In the genomic region with DNA sequence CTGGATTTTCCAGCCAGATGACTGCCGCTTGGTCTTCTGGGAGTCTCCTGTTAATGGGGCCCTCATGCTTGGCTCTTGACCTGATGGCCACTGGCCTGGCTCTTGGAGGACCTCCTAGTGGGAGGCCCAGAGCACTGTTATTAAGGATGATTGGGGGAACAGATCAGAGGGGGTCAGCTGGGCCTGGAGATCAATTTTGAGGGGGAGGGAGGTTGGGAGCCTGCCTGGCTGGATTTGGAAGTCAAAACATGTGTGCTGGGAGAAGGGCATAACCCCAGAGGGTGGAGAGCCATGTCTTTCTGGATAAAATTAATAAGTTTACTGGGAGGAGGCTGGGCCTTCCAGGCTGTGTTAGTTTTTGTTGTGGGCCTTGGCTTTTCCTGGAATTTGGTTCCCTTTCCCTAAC, we compare ENCODE assay signal across 9 cellular contexts. TPM values are rescaled to one million over a fixed set of nuclear protein-coding genes. Genes with fewer than 3 reads are reported as not detected.
A peak's percentile ranks its signal among the peaks of the same experiment; 100 is the strongest.
DNase-seq lines count a peak whose midpoint lies in the region; TF ChIP-seq lines count a peak whose summit lies in the region.
"Had no signal": no experiment of that assay in that cellular context is flagged by ENCODE, and none has a peak within 500 bp of the region (broad histone marks: within the 10 kb centered on the region; RNA-seq: fewer than 3 reads in every experiment).

No MANE protein-coding gene starts in this region.

- H3K4me1 ChIP-seq in esophagus (ENCODE audit: control insufficient read depth in 2 of 2, insufficient read depth in 2 of 2, low read length in 1 of 2) (no peaks in the 10 kb centered on the region), neutrophil (ENCODE audit: control insufficient read depth in 1 of 2, insufficient read depth in 1 of 2, low read depth in 1 of 2, low read length in 1 of 2) (peaks cover 44 to 46% of the 10 kb centered on the region in 2 experiments)
- H3K4me1 ChIP-seq: foreskin keratinocyte had no signal

- CTCF ChIA-PET in AG04450 (lab: Charles Lee), result no interaction called here

- H3K4me3 ChIP-seq in AG04450 (ENCODE audit: low read depth, low read length) (no peak overlapping the region), esophagus (ENCODE audit: low read depth in 1 of 2, low read length in 2 of 2) (no peak overlapping the region), neutrophil (ENCODE audit: low read depth in 1 of 2, low read length in 1 of 2) (no peak overlapping the region)

- H3K36me3 ChIP-seq in esophagus (ENCODE audit: control insufficient read depth in 2 of 2, insufficient read depth in 2 of 2, low read length in 1 of 2) (no peaks in the 10 kb centered on the region), neutrophil (no peaks in the 10 kb centered on the region)

- H3K27me3 ChIP-seq in AG04450 (ENCODE audit: control insufficient read depth, insufficient read depth, low read length) (no peaks in the 10 kb centered on the region), esophagus (ENCODE audit: control insufficient read depth in 1 of 2, insufficient read depth in 2 of 2, low read length in 2 of 2) (no peaks in the 10 kb centered on the region), neutrophil (no peaks in the 10 kb centered on the region)
- H3K27me3 ChIP-seq: foreskin keratinocyte had no signal

- H3K9me3 ChIP-seq in AG04450 (ENCODE audit: control insufficient read depth, insufficient read depth, low read length) (no peaks in the 10 kb centered on the region; the same call in 1 of the 2 replicates), esophagus (ENCODE audit: control insufficient read depth in 2 of 2, insufficient read depth in 1 of 2, low read depth in 1 of 2, low read length in 1 of 2) (no peaks in the 10 kb centered on the region), neutrophil (no peaks in the 10 kb centered on the region)

- no peak for TF ChIP-seq CTCF in AG04450 (IDR thresholded peaks at IDR 0.05; ENCODE audit: low read depth, low read length)
- TF ChIP-seq CTCF in neutrophil (IDR thresholded peaks at IDR 0.05), result no peak

- DNase-seq in AG04450 (ENCODE audit: low read depth, low spot score) (no peak), RKO (ENCODE audit: low spot score) (peak; percentile 32), NCI-H345 (lab: John Stamatoyannopoulos, UW) (no peak), OCI-M2 (lab: John Stamatoyannopoulos, UW; ENCODE audit: unreplicated experiment) (no peak), 8988T (no peak), NCI-H524 (lab: John Stamatoyannopoulos, UW) (no peak)

- peak overlapping the region; percentile 12 for H3K27ac ChIP-seq in AG04450 (ENCODE audit: low read depth, low read length)
- H3K27ac ChIP-seq in esophagus (ENCODE audit: low read depth in 2 of 2, low read length in 1 of 2), result peak overlapping the region; percentile 29 to 38
- H3K27ac ChIP-seq in neutrophil, result peak overlapping the region; percentile 97

- POLR2A ChIA-PET in AG04450 (lab: Yijun Ruan, JAX), result interaction anchor here (0.6 kb wide), 2 partner anchors 230 to 587 kb away, joined by 3 to 4 read pairs; no protein-coding TSS in a partner anchor

- 83 to 87% methylated on average over 1 of the region's 1 CpG for WGBS in esophagus, 2 donors

RNA-seq across cellular contexts. Expression of gene FGGY, which starts 1.3 kb away (rescaled TPM):
- 11.8 and 12.6 TPM in 2 replicates for polyA plus RNA-seq in AG04450 (2011; rRNA removed)
- 24.2 and 25.0 TPM in 2 replicates for polyA minus RNA-seq in AG04450 (2011; rRNA and poly(A)+ RNA removed)
- polyA plus RNA-seq in esophagus, result 1 to 10 TPM; 2.4 to 4.4 TPM

Comparison
In these comparisons a context has a peak if more than half of its experiments do, and no peak if none do; other contexts are left out.
1. H3K27ac ChIP-seq: peak in every context shown above with its lines; median percentile 97 in neutrophil; 34 in esophagus; 12 in AG04450.